19 cellular contexts compared by ENCODE assay signal in the genomic region with DNA sequence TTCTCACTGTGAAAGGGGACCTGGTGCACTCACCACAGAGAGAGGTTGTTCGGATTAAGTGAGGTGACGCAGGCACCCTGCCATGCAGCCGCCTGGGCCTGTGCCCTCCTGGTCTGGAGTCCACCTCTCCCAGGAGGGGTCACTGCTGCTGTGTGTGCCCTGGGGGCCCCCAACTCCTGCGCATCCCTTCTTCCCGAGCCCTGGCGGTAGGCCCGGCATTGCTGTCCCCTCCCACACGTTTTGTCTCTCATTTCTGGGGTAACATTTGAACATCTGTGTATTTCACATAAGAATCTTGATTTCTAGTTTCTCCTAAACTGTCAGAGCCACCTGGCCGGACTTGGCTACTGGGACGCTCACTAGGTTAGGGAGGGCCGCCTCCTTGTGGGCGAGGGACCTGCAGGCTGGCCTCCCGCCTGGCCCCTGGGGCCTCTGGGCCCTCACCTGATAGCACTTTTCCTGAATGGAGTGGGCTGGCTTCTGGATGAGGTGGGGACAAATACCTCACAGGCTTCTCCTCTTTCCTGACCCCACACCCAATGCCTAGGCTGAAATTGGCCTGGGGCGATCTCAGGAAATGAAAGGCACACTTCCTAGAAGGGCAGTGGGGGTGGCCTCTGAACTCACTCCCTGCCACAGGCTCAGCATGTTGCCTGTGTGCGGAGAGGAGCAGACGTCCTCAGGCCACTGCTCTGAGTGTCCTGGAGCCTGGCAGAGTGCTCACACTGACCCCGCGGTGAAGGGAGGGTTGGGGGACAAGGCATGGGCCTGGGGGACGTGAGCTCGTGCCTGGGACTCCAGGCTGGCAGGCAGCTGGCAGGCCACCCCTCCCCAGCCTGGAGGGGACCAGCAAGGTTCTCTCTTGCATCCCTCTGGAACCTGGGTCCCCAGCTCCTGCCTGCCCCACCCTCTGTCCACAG.
DNase-seq lines count a peak whose midpoint lies in the region; ATAC-seq, FAIRE-seq and TF ChIP-seq lines count a peak whose summit lies in the region.
"Had no signal": no experiment of that assay in that cellular context is flagged by ENCODE, and none has a peak within 500 bp of the region (broad histone marks: within the 10 kb centered on the region; RNA-seq: fewer than 3 reads in every experiment).

No MANE protein-coding gene starts in this region.

- H3K27ac ChIP-seq in pancreas (no peak overlapping the region), transverse colon (no peak overlapping the region)

- no peak for TF ChIP-seq CTCF in glutamatergic neuron (IDR thresholded peaks at IDR 0.05; ENCODE audit: partially characterized antibody, unreplicated experiment)
- no peak for TF ChIP-seq CTCF in pancreas (IDR thresholded peaks at IDR 0.05)
- TF ChIP-seq CTCF in transverse colon (IDR thresholded peaks at IDR 0.05) = no peak

- peaks cover 21% of the 10 kb centered on the region for H3K4me1 Mint-ChIP-seq in glutamatergic neuron (ENCODE audit: low read depth, unreplicated experiment)
- H3K4me1 Mint-ChIP-seq: CD4-positive, alpha-beta memory T cell had no signal

- FAIRE-seq in pancreas (lab: Jason Lieb, UNC) = no peak
- FAIRE-seq: D721Med had no signal

- H3K36me3 ChIP-seq in pancreas (no peaks in the 10 kb centered on the region), transverse colon (no peaks in the 10 kb centered on the region)

- TF ChIP-seq POLR2A in transverse colon (IDR thresholded peaks at IDR 0.05) = no peak

- H3K4me1 ChIP-seq in pancreas = no peaks in the 10 kb centered on the region
- no peaks in the 10 kb centered on the region for H3K4me1 ChIP-seq in transverse colon

- H3K9me3 Mint-ChIP-seq in glutamatergic neuron (ENCODE audit: unreplicated experiment) = peaks cover 4% of the 10 kb centered on the region
- H3K9me3 Mint-ChIP-seq: HFFc6 had no signal

- in situ Hi-C loops in transverse colon (cut with MboI; ENCODE audit: low pct_ligation_motif_present in 1 of 4, low pct_unique_long_range_greater_than_20kb in 1 of 4, low sequenced_read_pairs in 3 of 4) = no loop called here

- no peak for TF ChIP-seq EP300 in transverse colon (IDR thresholded peaks at IDR 0.05; ENCODE audit: low read depth)

- H3K27ac Mint-ChIP-seq in glutamatergic neuron (ENCODE audit: unreplicated experiment) = peak overlapping the region; percentile 83
- H3K27ac Mint-ChIP-seq: CD4-positive, alpha-beta memory T cell; HFFc6 had no signal

- H3K4me3 ChIP-seq in pancreas = no peak overlapping the region
- no peak overlapping the region for H3K4me3 ChIP-seq in transverse colon

- H3K27me3 Mint-ChIP-seq in glutamatergic neuron (ENCODE audit: unreplicated experiment) = peaks cover 15% of the 10 kb centered on the region

- peak overlapping the region; percentile 78 for H3K4me3 Mint-ChIP-seq in glutamatergic neuron (ENCODE audit: unreplicated experiment)
- H3K4me3 Mint-ChIP-seq: CD4-positive, alpha-beta memory T cell; HFFc6 had no signal

- H3K36me3 Mint-ChIP-seq in glutamatergic neuron (ENCODE audit: unreplicated experiment) = no peaks in the 10 kb centered on the region
- H3K36me3 Mint-ChIP-seq: CD4-positive, alpha-beta memory T cell had no signal

- 64 to 65% methylated on average over 20 of the region's 20 CpGs for WGBS in pancreas, 2 donors
- WGBS in transverse colon (ENCODE audit: low coverage in 1 of 2), 2 donors = 86% methylated on average over 20 of the region's 20 CpGs; no CpG with 5 or more reads in 1 of the 2 donors

- DNase-seq in ELF-1 (ENCODE audit: low read depth, low spot score) = peak; percentile 88
- DNase-seq in NCI-H69 (lab: John Stamatoyannopoulos, UW) = peak; percentile 12
- DNase-seq in glutamatergic neuron = no peak
- DNase-seq in pancreas = peak in 5 of 6 donors; percentile 17 to 52 (median 41)
- DNase-seq in transverse colon = no peak
- no peak for DNase-seq in activated CD8-positive, alpha-beta memory T cell treated with anti-CD3 and anti-CD28 coated beads for 24 hours
- DNase-seq: ACHN; CD4-positive, alpha-beta memory T cell; DND-41; GF-D8; HFFc6; KG1; NCI-H1048; NCI-H345; NCI-H526 treated with DMSO at 0.1 percent for 48 hours; NK-92 treated with Interleukin-12 subunit alpha and Interleukin-12 subunit beta, amount 100 ng/mL, for 24 hours; PC-3 had no signal

- intact Hi-C loops in pancreas (cut with DNase I) (no loop called here), transverse colon (cut with DNase I; ENCODE audit: low total_unique reads) (no loop called here)

- H3K27me3 ChIP-seq in pancreas (no peaks in the 10 kb centered on the region), transverse colon (no peaks in the 10 kb centered on the region)

- ATAC-seq in pancreas (peak in 2 of 4 donors; percentile 46 to 68), HG03432 (IDR thresholded peaks at IDR 0.05; ENCODE audit: unreplicated experiment) (no peak)
- ATAC-seq: PC-3 had no signal

- no peaks in the 10 kb centered on the region for H3K9me3 ChIP-seq in pancreas
- H3K9me3 ChIP-seq in transverse colon = no peaks in the 10 kb centered on the region

Comparison
In these comparisons a context has a peak if more than half of its experiments do, and no peak if none do; other contexts are left out.
1. DNase-seq: peak in ELF-1 (single experiment), NCI-H69 (single experiment) and pancreas (5 of 6); none in glutamatergic neuron (single experiment), transverse colon (single experiment) and activated CD8-positive, alpha-beta memory T cell treated with anti-CD3 and anti-CD28 coated beads for 24 hours (single experiment).